In the genomic region with DNA sequence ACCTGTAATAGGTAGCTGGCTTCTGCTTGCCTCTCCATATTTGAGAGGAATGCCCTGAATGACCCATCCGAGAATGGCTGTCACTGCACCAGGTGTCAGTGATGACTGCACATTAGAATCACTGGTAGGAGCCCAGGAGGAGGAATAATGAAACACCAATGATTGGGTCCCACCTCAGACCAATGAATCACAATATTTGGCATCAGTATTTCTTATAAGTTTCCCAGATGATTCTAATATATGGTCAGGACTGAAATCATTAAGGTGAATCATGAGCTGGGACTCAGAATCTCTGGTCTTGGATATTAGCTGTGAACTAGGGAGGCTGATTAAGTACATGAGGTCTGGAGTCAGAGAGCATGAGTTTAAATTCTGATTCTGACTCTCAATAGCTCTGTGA, we compare ENCODE assay signal across 22 cellular contexts.
"Had no signal": no experiment of that assay in that cellular context is flagged by ENCODE, and none has a peak within 500 bp of the region (broad histone marks: within the 10 kb centered on the region; RNA-seq: fewer than 3 reads in every experiment).

No MANE protein-coding gene starts in this region.

- H3K27me3 Mint-ChIP-seq: activated B cell treated with CpG ODN at 0.5 μM for 24 hours; activated CD4-positive, alpha-beta T cell treated with anti-CD3 and anti-CD28 coated beads, Interleukin-2, amount 10 ng/mL, durations not matched to agents 24 days and 14 days; activated CD8-positive, alpha-beta memory T cell treated with anti-CD3 and anti-CD28 coated beads, Interleukin-2, amount 10 ng/mL, durations not matched to agents 7 days and 5 days; activated naive CD8-positive, alpha-beta T cell treated with anti-CD3 and anti-CD28 coated beads for 36 hours; activated T-helper 17 cell treated with anti-CD3 and anti-CD28 coated beads, Interleukin-2, amount 50 U/mL, for 72 hours; T-helper 17 cell had no signal

- ATAC-seq: activated CD8-positive, alpha-beta memory T cell treated with anti-CD3 and anti-CD28 coated beads, Interleukin-2, amount 10 ng/mL, durations not matched to agents 7 days and 5 days; activated T-cell treated with anti-CD3 and anti-CD28 coated beads, Interleukin-2, amount 50 U/mL, for 4 hours; activated T-helper 17 cell treated with anti-CD3 and anti-CD28 coated beads, Interleukin-2, amount 50 U/mL, for 72 hours; T-helper 17 cell had no signal

- H3K4me1 ChIP-seq: Peyer's patch had no signal

- H3K9ac ChIP-seq: KMS-11 had no signal

- H3K9me3 ChIP-seq: Peyer's patch had no signal

- H3K27ac Mint-ChIP-seq: activated B cell treated with CpG ODN at 0.5 μM for 24 hours; activated CD4-positive, alpha-beta T cell treated with anti-CD3 and anti-CD28 coated beads, Interleukin-2, amount 10 ng/mL, durations not matched to agents 24 days and 14 days; activated CD8-positive, alpha-beta memory T cell treated with anti-CD3 and anti-CD28 coated beads, Interleukin-2, amount 10 ng/mL, durations not matched to agents 7 days and 5 days; activated naive CD4-positive, alpha-beta T cell treated with anti-CD3 and anti-CD28 coated beads for 36 hours; activated naive CD8-positive, alpha-beta T cell treated with anti-CD3 and anti-CD28 coated beads for 36 hours; activated T-helper 17 cell treated with anti-CD3 and anti-CD28 coated beads, Interleukin-2, amount 50 U/mL, for 72 hours; T-helper 17 cell had no signal

- H3K4me3 Mint-ChIP-seq: activated B cell treated with CpG ODN at 0.5 μM for 24 hours; activated CD4-positive, alpha-beta T cell treated with anti-CD3 and anti-CD28 coated beads, Interleukin-2, amount 10 ng/mL, durations not matched to agents 24 days and 14 days; activated CD8-positive, alpha-beta memory T cell treated with anti-CD3 and anti-CD28 coated beads, Interleukin-2, amount 10 ng/mL, durations not matched to agents 7 days and 5 days; activated naive CD4-positive, alpha-beta T cell treated with anti-CD3 and anti-CD28 coated beads for 36 hours; activated naive CD8-positive, alpha-beta T cell treated with anti-CD3 and anti-CD28 coated beads for 36 hours; activated T-cell treated with anti-CD3 and anti-CD28 coated beads, Interleukin-2, amount 50 U/mL, for 4 hours; activated T-helper 17 cell treated with anti-CD3 and anti-CD28 coated beads, Interleukin-2, amount 50 U/mL, for 72 hours; T-helper 17 cell had no signal

- H3K27me3 ChIP-seq: Peyer's patch had no signal

- H3K4me3 ChIP-seq: Peyer's patch had no signal

- H3K4me1 Mint-ChIP-seq: activated CD4-positive, alpha-beta T cell treated with anti-CD3 and anti-CD28 coated beads, Interleukin-2, amount 10 ng/mL, durations not matched to agents 24 days and 14 days; activated CD8-positive, alpha-beta memory T cell treated with anti-CD3 and anti-CD28 coated beads, Interleukin-2, amount 10 ng/mL, durations not matched to agents 7 days and 5 days; activated naive CD8-positive, alpha-beta T cell treated with anti-CD3 and anti-CD28 coated beads for 36 hours; activated T-helper 17 cell treated with anti-CD3 and anti-CD28 coated beads, Interleukin-2, amount 50 U/mL, for 72 hours had no signal

- DNase-seq: activated B cell treated with CpG ODN at 0.5 μM for 24 hours; activated CD4-positive, alpha-beta T cell treated with anti-CD3 and anti-CD28 coated beads for 1 hour; activated CD4-positive, alpha-beta T cell treated with anti-CD3 and anti-CD28 coated beads, Interleukin-2, amount 10 ng/mL, durations not matched to agents 24 days and 14 days; activated CD4-positive, alpha-beta T cell treated with anti-CD3 and anti-CD28 coated beads, Interleukin-2, amount 50 U/mL, for 48 hours; activated CD8-positive, alpha-beta memory T cell treated with anti-CD3 and anti-CD28 coated beads, Interleukin-2, amount 10 ng/mL, durations not matched to agents 7 days and 5 days; activated gamma-delta T cell; activated naive CD4-positive, alpha-beta T cell treated with anti-CD3 and anti-CD28 coated beads for 36 hours; activated naive CD8-positive, alpha-beta T cell treated with anti-CD3 and anti-CD28 coated beads for 36 hours; activated T-cell treated with anti-CD3 and anti-CD28 coated beads, Interleukin-2, amount 50 U/mL, for 4 hours; central memory CD4-positive, alpha-beta T cell; NCI-H1092; NCI-H1417; NCI-H2029; NCI-H345; NCI-H510A treated with DMSO at 0.1 percent for 48 hours; NCI-H69; Peyer's patch; SIG-M5; T-helper 17 cell; T-helper 9 cell had no signal

- H3K4me2 ChIP-seq: KMS-11 had no signal

- H3K27ac ChIP-seq: KMS-11, Peyer's patch had no signal

- H3K9me3 Mint-ChIP-seq: activated B cell treated with CpG ODN at 0.5 μM for 24 hours; activated CD4-positive, alpha-beta T cell treated with anti-CD3 and anti-CD28 coated beads, Interleukin-2, amount 10 ng/mL, durations not matched to agents 24 days and 14 days; activated naive CD4-positive, alpha-beta T cell treated with anti-CD3 and anti-CD28 coated beads for 36 hours; activated naive CD8-positive, alpha-beta T cell treated with anti-CD3 and anti-CD28 coated beads for 36 hours; activated T-cell treated with anti-CD3 and anti-CD28 coated beads, Interleukin-2, amount 50 U/mL, for 4 hours; activated T-helper 17 cell treated with anti-CD3 and anti-CD28 coated beads, Interleukin-2, amount 50 U/mL, for 72 hours had no signal
